In genomic region chr17:72122668-72123495, GRCh38 we compare ENCODE assay signal across 1 cellular context.
TF ChIP-seq lines count a peak whose summit lies in the region.

No MANE protein-coding gene starts in this region.

TF ChIP-seq in HepG2, 621 proteins besides CTCF, POLR2A, EP300 and RAD21 (continued from another document and continues in another):
- no peak for TF ChIP-seq GPBP1L1 (CRISPR knock-in tag; IDR thresholded peaks at IDR 0.05)
- TF ChIP-seq ZNF629 (CRISPR knock-in tag; conservative IDR thresholded peaks at IDR 0.05): 0 out of 2 replicates have a peak, but pooled peaks have one; percentile 21
- TF ChIP-seq PAF1 (CRISPR knock-in tag; IDR thresholded peaks at IDR 0.05): peak; percentile 42; the same call in 1 of the 2 replicates
- no peak for TF ChIP-seq ZBTB44 (CRISPR knock-in tag; IDR thresholded peaks at IDR 0.05)
- TF ChIP-seq SALL2 (CRISPR knock-in tag; IDR thresholded peaks at IDR 0.05): no peak
- TF ChIP-seq NPAS2 (CRISPR knock-in tag; IDR thresholded peaks at IDR 0.05; ENCODE audit: borderline replicate concordance): no peak
- TF ChIP-seq TOPORS (CRISPR knock-in tag; IDR thresholded peaks at IDR 0.05): no peak
- no peak; the same call in 1 of the 2 replicates for TF ChIP-seq YEATS2 (CRISPR knock-in tag; IDR thresholded peaks at IDR 0.05; ENCODE audit: borderline replicate concordance)
- TF ChIP-seq KDM2A (CRISPR knock-in tag; IDR thresholded peaks at IDR 0.05; ENCODE audit: borderline replicate concordance, low read depth): peak; percentile 73; the same call in 1 of the 2 replicates
- no peak; the same call in 1 of the 2 replicates for TF ChIP-seq MYC (CRISPR knock-in tag; IDR thresholded peaks at IDR 0.05; ENCODE audit: borderline replicate concordance)
- TF ChIP-seq ZKSCAN8 (CRISPR knock-in tag; IDR thresholded peaks at IDR 0.05; ENCODE audit: borderline replicate concordance): no peak
- TF ChIP-seq PITX1 (CRISPR knock-in tag; IDR thresholded peaks at IDR 0.05): peak; percentile 89
- TF ChIP-seq MEIS1 (CRISPR knock-in tag; IDR thresholded peaks at IDR 0.05; ENCODE audit: borderline replicate concordance): peak; percentile 23
- no peak for TF ChIP-seq DMTF1 (CRISPR knock-in tag; IDR thresholded peaks at IDR 0.05)
- TF ChIP-seq GTF3A (CRISPR knock-in tag; conservative IDR thresholded peaks at IDR 0.05): 0 out of 2 replicates have a peak, but pooled peaks have one; percentile 76
- 0 out of 2 replicates have a peak, but pooled peaks have one; percentile 6 for TF ChIP-seq ZSCAN5A (CRISPR knock-in tag; IDR thresholded peaks at IDR 0.05; ENCODE audit: borderline replicate concordance)
- no peak for TF ChIP-seq ZNF644 (CRISPR knock-in tag; IDR thresholded peaks at IDR 0.05; ENCODE audit: low read depth)
- no peak; the same call in 1 of the 2 replicates for TF ChIP-seq POGK (CRISPR knock-in tag; conservative IDR thresholded peaks at IDR 0.05)
- TF ChIP-seq YEATS4 (CRISPR knock-in tag; IDR thresholded peaks at IDR 0.05; ENCODE audit: borderline replicate concordance): peak; percentile 75
- TF ChIP-seq SIX4 (CRISPR knock-in tag; IDR thresholded peaks at IDR 0.05): no peak
- TF ChIP-seq TIGD3 (CRISPR knock-in tag; IDR thresholded peaks at IDR 0.05; ENCODE audit: borderline replicate concordance): 0 out of 2 replicates have a peak, but pooled peaks have one; percentile 51
- TF ChIP-seq RXRA (CRISPR knock-in tag; IDR thresholded peaks at IDR 0.05): peak; percentile 37
- TF ChIP-seq FOXC1 (CRISPR knock-in tag; IDR thresholded peaks at IDR 0.05; ENCODE audit: borderline replicate concordance): peak; percentile 66
- no peak; the same call in 1 of the 2 replicates for TF ChIP-seq NFYC (CRISPR knock-in tag; IDR thresholded peaks at IDR 0.05)
- TF ChIP-seq CREM (IDR thresholded peaks at IDR 0.05): peak; percentile 86
- no peak for TF ChIP-seq CREM (CRISPR knock-in tag; IDR thresholded peaks at IDR 0.05)
- no peak for TF ChIP-seq ZNF749 (CRISPR knock-in tag; IDR thresholded peaks at IDR 0.05; ENCODE audit: borderline replicate concordance)
- TF ChIP-seq ATF4 (CRISPR knock-in tag; IDR thresholded peaks at IDR 0.05): 0 out of 4 replicates have a peak, but pooled peaks of 1 of the 2 experiments have one; percentile 37
- no peak for TF ChIP-seq REXO4 (CRISPR knock-in tag; IDR thresholded peaks at IDR 0.05; ENCODE audit: borderline replicate concordance)
- TF ChIP-seq TBX3 (IDR thresholded peaks at IDR 0.05; ENCODE audit: borderline replicate concordance): no peak
- TF ChIP-seq ZNF263 (CRISPR knock-in tag; IDR thresholded peaks at IDR 0.05): no peak
- TF ChIP-seq ZMYM4 (CRISPR knock-in tag; IDR thresholded peaks at IDR 0.05): peak; percentile 81
- peak; percentile 22 for TF ChIP-seq ZNF407 (CRISPR knock-in tag; IDR thresholded peaks at IDR 0.05; ENCODE audit: not compliant biosample characterization)
- no peak for TF ChIP-seq ZNF562 (CRISPR knock-in tag; IDR thresholded peaks at IDR 0.05; ENCODE audit: borderline replicate concordance)
- 0 out of 2 replicates have a peak, but pooled peaks have one; percentile 16 for TF ChIP-seq ZBTB39 (CRISPR knock-in tag; IDR thresholded peaks at IDR 0.05)
- no peak for TF ChIP-seq EEA1 (CRISPR knock-in tag; IDR thresholded peaks at IDR 0.05; ENCODE audit: borderline replicate concordance)
